ENCODE assay signal across 8 cellular contexts in genomic region chr19:11090264-11091032, GRCh38. TPM values are rescaled to one million over a fixed set of nuclear protein-coding genes. Genes with fewer than 3 reads are reported as not detected.
A peak's percentile ranks its signal among the peaks of the same experiment; 100 is the strongest.
DNase-seq lines count a peak whose midpoint lies in the region; ATAC-seq and TF ChIP-seq lines count a peak whose summit lies in the region.

No MANE protein-coding gene starts in this region.

- ATAC-seq in HG03378 (IDR thresholded peaks at IDR 0.05; ENCODE audit: unreplicated experiment), result peak; percentile 37

- H3K36me3 ChIP-seq in kidney epithelial cell (ENCODE audit: control insufficient read depth, insufficient read depth, low read length), result peaks cover 2% of the 10 kb centered on the region

- DNase-seq in AG09309 (ENCODE audit: low read depth) (peak; percentile 69), NCI-H460 (ENCODE audit: extremely low read depth, low read depth) (peak; percentile 92), cerebellum (ENCODE audit: low spot score) (peak; percentile 98), kidney epithelial cell (ENCODE audit: low read depth) (peak; percentile 86)
- peak; percentile 97 for DNase-seq in activated CD4-positive, alpha-beta T cell treated with anti-CD3 and anti-CD28 coated beads for 24 hours (ENCODE audit: low read depth in 2 of 2)
- DNase-seq in stimulated activated CD4-positive, alpha-beta T cell treated with anti-CD3 and anti-CD28 coated beads, Interleukin-15, amount 100 ng/mL, for 1 hour (ENCODE audit: low read depth in 1 of 2, low spot score in 1 of 2), result peak; percentile 93 to 96

- peak overlapping the region; percentile 64 for H3K4me3 ChIP-seq in AG09309 (ENCODE audit: control insufficient read depth, low read depth, low read length)
- peak overlapping the region; percentile 86 for H3K4me3 ChIP-seq in kidney epithelial cell (ENCODE audit: low read depth, low read length)

- peak; percentile 90 for TF ChIP-seq POLR2A in GM19099 (IDR thresholded peaks at IDR 0.05; ENCODE audit: extremely low read depth, insufficient read length, low read depth)

- H3K27me3 ChIP-seq in kidney epithelial cell (ENCODE audit: control insufficient read depth, insufficient read depth, low read length), result no peaks in the 10 kb centered on the region

- TF ChIP-seq CTCF in AG09309 (IDR thresholded peaks at IDR 0.05; ENCODE audit: control insufficient read depth, insufficient read depth, low read depth, low read length, missing control alignments) (no peak), kidney epithelial cell (IDR thresholded peaks at IDR 0.05; ENCODE audit: insufficient read depth, low read length, poor library complexity, severe bottlenecking) (no peak)

RNA-seq across cellular contexts. Expression of gene LDLR, which starts 1.2 kb away (rescaled TPM):
- total RNA-seq in NCI-H460 (2014; rRNA removed; shearing (Covaris generic)), result 30.4 and 33.7 TPM in 2 replicates
- 40.3 and 47.5 TPM in 2 replicates for polyA plus RNA-seq in NCI-H460 (2014; cell fraction: nucleus; rRNA removed)
- total RNA-seq in cerebellum, result 36.6 TPM
- total RNA-seq in kidney epithelial cell, result 104 and 135 TPM in 2 replicates

Comparison
In these comparisons a context has a peak if more than half of its experiments do, and no peak if none do; other contexts are left out.
1. Peak in every context shown above with its lines: DNase-seq, ATAC-seq and H3K4me3 ChIP-seq.